In the genomic region with DNA sequence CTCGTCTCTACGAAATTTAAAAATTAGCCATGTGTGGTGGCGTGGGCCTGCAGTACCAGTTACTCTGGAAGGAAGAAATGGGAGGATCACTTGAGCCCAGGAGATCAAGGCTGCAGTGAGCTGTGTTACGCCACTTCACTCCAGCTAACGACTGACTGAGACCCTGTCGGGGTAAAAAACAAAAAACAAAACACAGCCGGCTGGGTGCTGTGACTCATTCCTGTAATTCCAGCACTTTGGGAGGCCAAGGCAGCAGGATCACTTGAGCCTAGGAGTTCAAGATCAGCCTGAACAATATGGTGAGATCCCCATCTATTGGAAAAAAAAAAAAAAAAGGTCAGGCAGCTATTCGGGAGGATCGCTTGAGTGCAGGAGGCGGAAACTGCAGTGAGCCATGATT, we compare ENCODE assay signal across 1 cellular context.
TF ChIP-seq lines count a peak whose summit lies in the region.

No MANE protein-coding gene starts in this region.

TF ChIP-seq in H1, 55 proteins besides CTCF, POLR2A, EP300 and RAD21:
- TF ChIP-seq CHD7 (IDR thresholded peaks at IDR 0.05; ENCODE audit: insufficient replicate concordance, low read length) (no peak), RXRA (IDR thresholded peaks at IDR 0.05; ENCODE audit: insufficient read depth, low read depth, low read length) (no peak), SRF (IDR thresholded peaks at IDR 0.05; ENCODE audit: low read depth, low read length) (no peak)
